8 cellular contexts compared by ENCODE assay signal in the genomic region with DNA sequence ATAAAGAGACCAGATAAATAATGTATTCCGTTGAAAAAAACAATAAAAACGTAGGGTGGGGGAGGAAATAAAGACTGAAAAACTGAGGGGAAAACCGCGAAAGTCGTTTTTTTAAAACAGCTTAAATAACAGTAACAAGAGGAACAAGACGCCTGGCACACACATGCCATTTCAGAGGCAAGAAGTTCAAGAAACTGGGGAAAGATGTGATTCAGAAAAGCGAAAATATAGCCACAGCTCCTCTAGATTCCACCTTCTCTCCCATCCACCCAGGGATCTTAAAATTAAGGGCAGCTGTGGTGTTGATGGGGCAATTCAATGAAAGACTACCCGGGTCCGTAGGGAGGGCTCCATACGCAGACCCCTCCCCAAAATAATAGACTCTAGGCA. TPM values are rescaled to one million over a fixed set of nuclear protein-coding genes. Genes with fewer than 3 reads are reported as not detected.
DNase-seq lines count a peak whose midpoint lies in the region; ATAC-seq, FAIRE-seq and TF ChIP-seq lines count a peak whose summit lies in the region.

No MANE protein-coding gene starts in this region.

- H4K20me1 ChIP-seq in HepG2 (ENCODE audit: insufficient read depth, low read length) = no peaks in the 10 kb centered on the region

- H3K4me1 ChIP-seq in HepG2 (ENCODE audit: insufficient read depth, low read length) = peaks cover 71% of the 10 kb centered on the region
- H3K4me1 ChIP-seq in tibial nerve = peaks cover 0 to 41% (median 10%) of the 10 kb centered on the region in 4 donors

- CTCF ChIA-PET in HepG2 (lab: Yijun Ruan, JAX; ENCODE audit: low intra/inter-chr PET ratio, low total read pairs) = no interaction called here

- BruUV-seq in HepG2 (replicated peaks; lab: Mats Ljungman, UMichigan) = no TSS peak

- no peak for DNase-seq in activated T-cell treated with anti-CD3 and anti-CD28 coated beads, Interleukin-2, amount 50 U/mL, for 4 hours
- DNase-seq in activated T-cell treated with anti-CD3 and anti-CD28 coated beads for 4 hours (no peak), HepG2 (ENCODE audit: low spot score) (no peak), tibial nerve (ENCODE audit: low spot score in 2 of 2) (no peak), mucosa of gallbladder (ENCODE audit: low spot score) (no peak), islet precursor cell (no peak)
- DNase-seq in stimulated activated CD4-positive, alpha-beta T cell treated with anti-CD3 and anti-CD28 coated beads, Interleukin-4, amount 100 ng/mL, for 1 hour = no peak

- POLR2A ChIA-PET in HepG2 (lab: Yijun Ruan, JAX) = interaction anchor here (1.4 kb wide), 1 partner anchor 128 kb away, joined by 4 read pairs; no protein-coding TSS in a partner anchor

- intact Hi-C loops in HepG2 (cut with micrococcal nuclease; ENCODE audit: unreplicated experiment) = loop anchor here (1.0 to 2.0 kb wide), 3 partner anchors 22 to 123 kb away; no protein-coding TSS in a partner anchor

- H3K79me2 ChIP-seq in HepG2 (ENCODE audit: insufficient read depth, low read length) = peaks cover 59% of the 10 kb centered on the region

- no peaks in the 10 kb centered on the region for H3K27me3 Mint-ChIP-seq in activated T-cell treated with anti-CD3 and anti-CD28 coated beads, Interleukin-2, amount 50 U/mL, for 4 hours (ENCODE audit: low read depth)

- H2AFZ ChIP-seq in HepG2 (ENCODE audit: low read length) = no peak overlapping the region

- TF ChIP-seq CTCF in HepG2 (CRISPR knock-in tag; IDR thresholded peaks at IDR 0.05) (no peak), tibial nerve (IDR thresholded peaks at IDR 0.05) (no peak)

- in situ Hi-C loops in HepG2 (cut with HindIII; ENCODE audit: extremely low pct_ligation_motif_present, low pct_unique_long_range_greater_than_20kb) = no loop called here

- peak overlapping the region; percentile 93 for H3K4me2 ChIP-seq in HepG2 (ENCODE audit: low read depth, low read length)

- no peaks in the 10 kb centered on the region for H3K36me3 Mint-ChIP-seq in activated T-cell treated with anti-CD3 and anti-CD28 coated beads, Interleukin-2, amount 50 U/mL, for 4 hours (ENCODE audit: insufficient read depth)

- 0 out of 4 replicates have a peak, but pooled peaks of 1 of the 2 experiments have one; percentile 20 for TF ChIP-seq POLR2A in HepG2 (IDR thresholded peaks at IDR 0.05; ENCODE audit: insufficient read depth in 1 of 2, low read depth in 2 of 2, low read length in 2 of 2)
- no peak for TF ChIP-seq POLR2A in tibial nerve (IDR thresholded peaks at IDR 0.05)

- H3K27me3 ChIP-seq in HepG2 (ENCODE audit: control insufficient read depth in 1 of 2, insufficient read depth in 2 of 2, low read length in 2 of 2) = no peaks in the 10 kb centered on the region; a peak in 1 of 5 replicates
- H3K27me3 ChIP-seq in tibial nerve = no peaks in the 10 kb centered on the region

- H3K9me3 ChIP-seq in HepG2 (ENCODE audit: low read length) = peaks cover under 1% of the 10 kb centered on the region; the same call in 1 of the 2 replicates
- no peaks in the 10 kb centered on the region for H3K9me3 ChIP-seq in tibial nerve

- 3% methylated on average over 10 of the region's 10 CpGs for WGBS in HepG2 (ENCODE audit: low lambda C conversion rate)
- 4 to 11% methylated on average over 10 of the region's 10 CpGs for WGBS in tibial nerve, 2 donors

- H3K9ac ChIP-seq in HepG2 (ENCODE audit: insufficient read depth, low read depth, low read length) = peak overlapping the region; percentile 82

- no peaks in the 10 kb centered on the region for H3K36me3 ChIP-seq in HepG2 (replicated peaks in 1 of 2; ENCODE audit: control insufficient read depth in 1 of 2, insufficient read depth in 2 of 2, low read length in 2 of 2)
- no peaks in the 10 kb centered on the region for H3K36me3 ChIP-seq in tibial nerve

- H3K4me3 Mint-ChIP-seq in activated T-cell treated with anti-CD3 and anti-CD28 coated beads, Interleukin-2, amount 50 U/mL, for 4 hours = peak overlapping the region; percentile 82

- no peak for ATAC-seq in activated T-cell treated with anti-CD3 and anti-CD28 coated beads, Interleukin-2, amount 50 U/mL, for 4 hours
- no peak for ATAC-seq in HepG2

- TF ChIP-seq RAD21 in HepG2 (CRISPR knock-in tag; IDR thresholded peaks at IDR 0.05) = no peak

- H3K4me1 Mint-ChIP-seq in activated T-cell treated with anti-CD3 and anti-CD28 coated beads, Interleukin-2, amount 50 U/mL, for 4 hours (ENCODE audit: low read depth) = peaks cover 22% of the 10 kb centered on the region

- peaks cover 5% of the 10 kb centered on the region for H3K9me3 Mint-ChIP-seq in activated T-cell treated with anti-CD3 and anti-CD28 coated beads, Interleukin-2, amount 50 U/mL, for 4 hours

- H3K27ac ChIP-seq in angular gyrus (ENCODE audit: low read depth, low read length) = peak overlapping the region; percentile 37
- H3K27ac ChIP-seq in HepG2 (ENCODE audit: extremely low read length, insufficient read depth, low read length) = peak overlapping the region; percentile 69
- peak overlapping the region; percentile 78 to 93 (median 90) for H3K27ac ChIP-seq in tibial nerve

- H3K4me3 ChIP-seq in HepG2 (replicated peaks in 1 of 3; ENCODE audit: insufficient read depth in 1 of 3, low read depth in 2 of 3, low read length in 3 of 3) = peak overlapping the region; percentile 70 to 92 (median 86)
- peak overlapping the region; percentile 86 to 100 (median 90) for H3K4me3 ChIP-seq in tibial nerve

- TF ChIP-seq EP300 in HepG2 (IDR thresholded peaks at IDR 0.05; ENCODE audit: low read depth in 2 of 2, low read length in 2 of 2) = no peak
- TF ChIP-seq EP300 in HepG2 (CRISPR knock-in tag; IDR thresholded peaks at IDR 0.05; ENCODE audit: borderline replicate concordance) = no peak
- no peak for TF ChIP-seq EP300 in tibial nerve (IDR thresholded peaks at IDR 0.05)

- FAIRE-seq in HepG2 (lab: Jason Lieb, UNC) = no peak

TF ChIP-seq in HepG2, 621 proteins besides CTCF, POLR2A, EP300 and RAD21:
- TF ChIP-seq ELF1 (CRISPR knock-in tag; IDR thresholded peaks at IDR 0.05) (no peak), KLF16 (CRISPR knock-in tag; IDR thresholded peaks at IDR 0.05) (peak in 1 of 2 experiments; percentile 10; a peak in 1 of 4 replicates), NCOA1 (CRISPR knock-in tag; IDR thresholded peaks at IDR 0.05) (0 out of 2 replicates have a peak, but pooled peaks have one; percentile 51), LCORL (IDR thresholded peaks at IDR 0.05) (no peak), LCORL (CRISPR knock-in tag; IDR thresholded peaks at IDR 0.05) (0 out of 2 replicates have a peak, but pooled peaks have one; percentile 27)
- TF ChIP-seq, protein P1, sequence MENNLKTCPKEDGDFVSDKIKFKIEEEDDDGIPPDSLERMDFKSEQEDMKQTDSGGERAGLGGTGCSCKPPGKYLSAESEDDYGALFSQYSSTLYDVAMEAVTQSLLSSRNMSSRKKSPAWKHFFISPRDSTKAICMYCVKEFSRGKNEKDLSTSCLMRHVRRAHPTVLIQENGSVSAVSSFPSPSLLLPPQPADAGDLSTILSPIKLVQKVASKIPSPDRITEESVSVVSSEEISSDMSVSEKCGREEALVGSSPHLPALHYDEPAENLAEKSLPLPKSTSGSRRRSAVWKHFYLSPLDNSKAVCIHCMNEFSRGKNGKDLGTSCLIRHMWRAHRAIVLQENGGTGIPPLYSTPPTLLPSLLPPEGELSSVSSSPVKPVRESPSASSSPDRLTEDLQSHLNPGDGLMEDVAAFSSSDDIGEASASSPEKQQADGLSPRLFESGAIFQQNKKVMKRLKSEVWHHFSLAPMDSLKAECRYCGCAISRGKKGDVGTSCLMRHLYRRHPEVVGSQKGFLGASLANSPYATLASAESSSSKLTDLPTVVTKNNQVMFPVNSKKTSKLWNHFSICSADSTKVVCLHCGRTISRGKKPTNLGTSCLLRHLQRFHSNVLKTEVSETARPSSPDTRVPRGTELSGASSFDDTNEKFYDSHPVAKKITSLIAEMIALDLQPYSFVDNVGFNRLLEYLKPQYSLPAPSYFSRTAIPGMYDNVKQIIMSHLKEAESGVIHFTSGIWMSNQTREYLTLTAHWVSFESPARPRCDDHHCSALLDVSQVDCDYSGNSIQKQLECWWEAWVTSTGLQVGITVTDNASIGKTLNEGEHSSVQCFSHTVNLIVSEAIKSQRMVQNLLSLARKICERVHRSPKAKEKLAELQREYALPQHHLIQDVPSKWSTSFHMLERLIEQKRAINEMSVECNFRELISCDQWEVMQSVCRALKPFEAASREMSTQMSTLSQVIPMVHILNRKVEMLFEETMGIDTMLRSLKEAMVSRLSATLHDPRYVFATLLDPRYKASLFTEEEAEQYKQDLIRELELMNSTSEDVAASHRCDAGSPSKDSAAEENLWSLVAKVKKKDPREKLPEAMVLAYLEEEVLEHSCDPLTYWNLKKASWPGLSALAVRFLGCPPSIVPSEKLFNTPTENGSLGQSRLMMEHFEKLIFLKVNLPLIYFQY (CRISPR knock-in tag; IDR thresholded peaks at IDR 0.05; ENCODE audit: borderline replicate concordance) = no peak

RNA-seq across cellular contexts. Expression of a gene that starts 1.3 kb away (rescaled TPM):
- 10 to 100 TPM; 11.7 to 18.0 (median 15.3) TPM for total RNA-seq in activated T-cell treated with anti-CD3 and anti-CD28 coated beads, Interleukin-2, amount 50 U/mL, for 4 hours
- total RNA-seq in HepG2 (2016; rRNA removed; fragmentation: Illumina TruSeq; extraction: Trizol) (41.7 and 42.1 TPM in 2 replicates), tibial nerve (100 to 1,000 TPM; 190 to 321 (median 265) TPM), mucosa of gallbladder (110 TPM)
- 48.7 and 70.3 TPM in 2 replicates for total RNA-seq in HepG2 (2016; cell fraction: cytosol; rRNA removed; fragmentation: Illumina TruSeq; extraction: Trizol; ENCODE audit: low read depth)
- 33.1 and 37.6 TPM in 2 replicates for total RNA-seq in HepG2 (2016; cell fraction: insoluble cytoplasmic fraction; rRNA removed; fragmentation: Illumina TruSeq; extraction: Trizol)
- total RNA-seq in HepG2 (2016; cell fraction: membrane; rRNA removed; fragmentation: Illumina TruSeq; extraction: Trizol) = 32.9 and 42.5 TPM in 2 replicates
- 115 and 119 TPM in 2 replicates for total RNA-seq in HepG2 (2016; cell fraction: nucleus; rRNA removed; fragmentation: Illumina TruSeq; extraction: Trizol)
- 45.3 and 56.4 TPM in 2 replicates for polyA plus RNA-seq in HepG2 (2011; rRNA removed)
- polyA plus RNA-seq in HepG2 (2011; cell fraction: cytosol; rRNA removed) = 22.0 and 26.4 TPM in 2 replicates
- 128 and 148 TPM in 2 replicates for polyA plus RNA-seq in HepG2 (2011; cell fraction: nucleus; rRNA removed)
- 47.5 and 129 TPM in 2 replicates for polyA plus RNA-seq in HepG2 (2012)
- polyA plus RNA-seq in HepG2 (2016; cell fraction: cytosol; fragmentation: Illumina TruSeq; extraction: Trizol; ENCODE audit: low read depth) = 2.9 and 4.0 TPM in 2 replicates
- 44.9 and 50.4 TPM in 2 replicates for polyA plus RNA-seq in HepG2 (2016; cell fraction: insoluble cytoplasmic fraction; fragmentation: Illumina TruSeq; extraction: Trizol; ENCODE audit: low read depth)
- 8.4 and 9.3 TPM in 2 replicates for polyA plus RNA-seq in HepG2 (2016; cell fraction: membrane; fragmentation: Illumina TruSeq; extraction: Trizol; ENCODE audit: low read depth)
- 138 and 156 TPM in 2 replicates for polyA plus RNA-seq in HepG2 (2016; cell fraction: nucleus; fragmentation: Illumina TruSeq; extraction: Trizol; ENCODE audit: insufficient read depth, low read depth)
- polyA minus RNA-seq in HepG2 (2011; rRNA and poly(A)+ RNA removed; ENCODE audit: low replicate concordance) = 45.6 and 215 TPM in 2 replicates
- 50.0 and 50.3 TPM in 2 replicates for polyA minus RNA-seq in HepG2 (2011; cell fraction: cytosol; rRNA and poly(A)+ RNA removed)
- polyA minus RNA-seq in HepG2 (2011; cell fraction: nucleus; rRNA and poly(A)+ RNA removed) = 287 and 403 TPM in 2 replicates

Comparison
In these comparisons a context has a peak if more than half of its experiments do, and no peak if none do; other contexts are left out.
1. H3K27ac ChIP-seq: peak in every context shown above with its lines; median percentile 90 in tibial nerve; 69 in HepG2; 37 in angular gyrus.